ENCODE assay signal across 8 cellular contexts in the genomic region with DNA sequence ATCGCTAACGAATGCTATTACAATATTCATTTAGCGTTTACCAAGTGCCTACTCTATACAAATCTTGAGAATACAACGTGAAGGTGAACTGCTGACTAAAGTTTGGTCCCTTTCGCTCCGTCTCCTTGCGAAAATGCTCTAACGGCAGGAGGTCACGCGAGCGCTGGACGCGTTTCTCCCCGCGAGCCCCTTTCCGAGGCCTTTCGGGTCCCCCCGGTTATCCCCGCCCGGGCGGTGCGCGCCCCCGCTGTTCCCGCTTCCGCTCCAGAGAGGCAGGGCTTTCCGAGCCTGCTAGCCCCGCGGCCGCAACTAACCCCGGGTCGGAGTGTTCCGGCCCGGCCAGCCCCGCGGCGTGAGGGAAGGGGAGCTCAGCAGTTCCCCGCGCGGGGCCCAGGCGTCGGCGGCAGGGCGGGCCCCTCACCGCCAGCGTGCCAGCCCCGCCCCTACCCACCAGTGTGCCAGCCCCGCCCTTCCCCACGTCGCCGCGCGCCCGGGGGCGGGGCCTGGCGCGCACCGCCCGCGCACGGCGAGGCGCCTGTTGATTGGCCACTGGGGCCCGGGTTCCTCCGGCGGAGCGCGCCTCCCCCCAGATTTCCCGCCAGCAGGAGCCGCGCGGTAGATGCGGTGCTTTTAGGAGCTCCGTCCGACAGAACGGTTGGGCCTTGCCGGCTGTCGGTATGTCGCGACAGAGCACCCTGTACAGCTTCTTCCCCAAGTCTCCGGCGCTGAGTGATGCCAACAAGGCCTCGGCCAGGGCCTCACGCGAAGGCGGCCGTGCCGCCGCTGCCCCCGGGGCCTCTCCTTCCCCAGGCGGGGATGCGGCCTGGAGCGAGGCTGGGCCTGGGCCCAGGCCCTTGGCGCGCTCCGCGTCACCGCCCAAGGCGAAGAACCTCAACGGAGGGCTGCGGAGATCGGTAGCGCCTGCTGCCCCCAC. TPM values are rescaled to one million over a fixed set of nuclear protein-coding genes. Genes with fewer than 3 reads are reported as not detected.
DNase-seq lines count a peak whose midpoint lies in the region; ATAC-seq and TF ChIP-seq lines count a peak whose summit lies in the region.

A gene with protein sequence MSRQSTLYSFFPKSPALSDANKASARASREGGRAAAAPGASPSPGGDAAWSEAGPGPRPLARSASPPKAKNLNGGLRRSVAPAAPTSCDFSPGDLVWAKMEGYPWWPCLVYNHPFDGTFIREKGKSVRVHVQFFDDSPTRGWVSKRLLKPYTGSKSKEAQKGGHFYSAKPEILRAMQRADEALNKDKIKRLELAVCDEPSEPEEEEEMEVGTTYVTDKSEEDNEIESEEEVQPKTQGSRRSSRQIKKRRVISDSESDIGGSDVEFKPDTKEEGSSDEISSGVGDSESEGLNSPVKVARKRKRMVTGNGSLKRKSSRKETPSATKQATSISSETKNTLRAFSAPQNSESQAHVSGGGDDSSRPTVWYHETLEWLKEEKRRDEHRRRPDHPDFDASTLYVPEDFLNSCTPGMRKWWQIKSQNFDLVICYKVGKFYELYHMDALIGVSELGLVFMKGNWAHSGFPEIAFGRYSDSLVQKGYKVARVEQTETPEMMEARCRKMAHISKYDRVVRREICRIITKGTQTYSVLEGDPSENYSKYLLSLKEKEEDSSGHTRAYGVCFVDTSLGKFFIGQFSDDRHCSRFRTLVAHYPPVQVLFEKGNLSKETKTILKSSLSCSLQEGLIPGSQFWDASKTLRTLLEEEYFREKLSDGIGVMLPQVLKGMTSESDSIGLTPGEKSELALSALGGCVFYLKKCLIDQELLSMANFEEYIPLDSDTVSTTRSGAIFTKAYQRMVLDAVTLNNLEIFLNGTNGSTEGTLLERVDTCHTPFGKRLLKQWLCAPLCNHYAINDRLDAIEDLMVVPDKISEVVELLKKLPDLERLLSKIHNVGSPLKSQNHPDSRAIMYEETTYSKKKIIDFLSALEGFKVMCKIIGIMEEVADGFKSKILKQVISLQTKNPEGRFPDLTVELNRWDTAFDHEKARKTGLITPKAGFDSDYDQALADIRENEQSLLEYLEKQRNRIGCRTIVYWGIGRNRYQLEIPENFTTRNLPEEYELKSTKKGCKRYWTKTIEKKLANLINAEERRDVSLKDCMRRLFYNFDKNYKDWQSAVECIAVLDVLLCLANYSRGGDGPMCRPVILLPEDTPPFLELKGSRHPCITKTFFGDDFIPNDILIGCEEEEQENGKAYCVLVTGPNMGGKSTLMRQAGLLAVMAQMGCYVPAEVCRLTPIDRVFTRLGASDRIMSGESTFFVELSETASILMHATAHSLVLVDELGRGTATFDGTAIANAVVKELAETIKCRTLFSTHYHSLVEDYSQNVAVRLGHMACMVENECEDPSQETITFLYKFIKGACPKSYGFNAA (N-terminal part only) (plus strand): TSS at position 589 of the 934 bp plus-strand sequence. CDS start 89 bp downstream, at position 678.

- CTCF ChIA-PET in OCI-LY7 (lab: Charles Lee; ENCODE audit: unreplicated experiment), result interaction anchor here (1.1 kb wide), 1 partner anchor 23 kb away, joined by 3 read pairs; no protein-coding TSS in a partner anchor

- TF ChIP-seq CTCF in OCI-LY7 (conservative IDR thresholded peaks at IDR 0.05; ENCODE audit: low read length) (no peak; the same call in 1 of the 2 replicates), mucosa of descending colon (IDR thresholded peaks at IDR 0.05) (no peak)

- intact Hi-C loops in OCI-LY7 (cut with micrococcal nuclease; ENCODE audit: unreplicated experiment), result loop anchor here (1.0 to 10.0 kb wide), 6 partner anchors 86 to 381 kb away; a partner anchor contains a TSS
- intact Hi-C loops in mucosa of descending colon (cut with DNase I, micrococcal nuclease), result no loop called here

- H3K36me3 ChIP-seq in OCI-LY7 (ENCODE audit: insufficient read depth, low read length), result peaks cover 68% of the 10 kb centered on the region
- no peaks in the 10 kb centered on the region for H3K36me3 ChIP-seq in mucosa of descending colon (ENCODE audit: low read depth)

- peak within 1 kb of the TSS; percentile 23; the same call in 1 of the 2 replicates for H2AFZ ChIP-seq in OCI-LY7 (ENCODE audit: low read length)

- H3K4me1 ChIP-seq in OCI-LY7 (ENCODE audit: insufficient read depth, low read length, poor library complexity, severe bottlenecking), result peaks cover 53% of the 10 kb centered on the region
- peaks cover 18% of the 10 kb centered on the region for H3K4me1 ChIP-seq in mucosa of descending colon (ENCODE audit: low read depth)

- H3K4me2 ChIP-seq in OCI-LY7 (ENCODE audit: low read length), result peak within 1 kb of the TSS; percentile 92

- DNase-seq in DMS 273 (lab: John Stamatoyannopoulos, UW; ENCODE audit: unreplicated experiment) (peak; percentile 97), HuH-7 (ENCODE audit: low spot score) (peak; percentile 80), OCI-LY7 (ENCODE audit: low spot score) (peak; percentile 93), activated T-cell treated with anti-CD3 and anti-CD28 coated beads for 24 hours (ENCODE audit: low read depth) (peak; percentile 87), epidermal melanocyte (ENCODE audit: insufficient read length, low spot score) (peak; percentile 92), mucosa of descending colon (peak; percentile 88 to 93 (median 93))
- peak; percentile 82 for DNase-seq in stimulated activated CD8-positive, alpha-beta memory T cell treated with anti-CD3 and anti-CD28 coated beads, Interleukin-4, amount 100 ng/mL, for 24 hours (ENCODE audit: low read depth)

- H3K9me2 ChIP-seq in OCI-LY7 (ENCODE audit: insufficient read depth, low read length), result no peaks in the 10 kb centered on the region

- peak within 1 kb of the TSS; percentile 100 for H3K4me3 ChIP-seq in OCI-LY7 (ENCODE audit: low read depth, low read length, poor library complexity, severe bottlenecking)
- peak within 1 kb of the TSS; percentile 68 for H3K4me3 ChIP-seq in mucosa of descending colon

- H3K9me3 ChIP-seq in OCI-LY7 (ENCODE audit: low read length), result no peaks in the 10 kb centered on the region
- H3K9me3 ChIP-seq in mucosa of descending colon, result no peaks in the 10 kb centered on the region

- ATAC-seq in GM21526 (IDR thresholded peaks at IDR 0.05; ENCODE audit: low FRiP score, unreplicated experiment), result peak; percentile 74
- ATAC-seq in mucosa of descending colon, result peak; percentile 98

- H4K20me1 ChIP-seq in OCI-LY7 (ENCODE audit: insufficient read depth, low read length), result peaks cover 30% of the 10 kb centered on the region

- POLR2A ChIA-PET in OCI-LY7 (lab: Charles Lee), result interaction anchor here (0.6 to 2.1 kb wide), 12 partner anchors 29 to 839 kb away, joined by 3 to 10 read pairs (median 3); no protein-coding TSS in a partner anchor

- peaks cover 61% of the 10 kb centered on the region for H3K79me2 ChIP-seq in OCI-LY7 (ENCODE audit: insufficient read depth, low read depth, low read length)

- TSS peak; percentile 97 for BruUV-seq in OCI-LY7 (replicated peaks; lab: Mats Ljungman, UMichigan)

- H3K27ac ChIP-seq in OCI-LY7 (ENCODE audit: low read depth, low read length, poor library complexity, severe bottlenecking), result peak within 1 kb of the TSS; percentile 93

RNA-seq across cellular contexts. Expression of the gene that starts here (rescaled TPM):
- 291 and 303 TPM in 2 replicates for total RNA-seq in OCI-LY7 (2014; rRNA removed; shearing (Covaris generic))
- total RNA-seq in OCI-LY7 (2022), result 525 and 607 TPM in 2 replicates
- total RNA-seq in mucosa of descending colon, result 10 to 100 TPM; 12.0 to 42.1 (median 21.8) TPM

Comparison
In these comparisons a context has a peak if more than half of its experiments do, and no peak if none do; other contexts are left out.
1. Peak in every context shown above with its lines: DNase-seq, ATAC-seq, H3K4me3 ChIP-seq and H3K27ac ChIP-seq.
2. RNA of the gene that starts here (total RNA-seq): 291 to 607 TPM in OCI-LY7; 12.0 to 42.1 TPM in mucosa of descending colon; every median in the first group is over 4 times any median in the second.